In the genomic region with DNA sequence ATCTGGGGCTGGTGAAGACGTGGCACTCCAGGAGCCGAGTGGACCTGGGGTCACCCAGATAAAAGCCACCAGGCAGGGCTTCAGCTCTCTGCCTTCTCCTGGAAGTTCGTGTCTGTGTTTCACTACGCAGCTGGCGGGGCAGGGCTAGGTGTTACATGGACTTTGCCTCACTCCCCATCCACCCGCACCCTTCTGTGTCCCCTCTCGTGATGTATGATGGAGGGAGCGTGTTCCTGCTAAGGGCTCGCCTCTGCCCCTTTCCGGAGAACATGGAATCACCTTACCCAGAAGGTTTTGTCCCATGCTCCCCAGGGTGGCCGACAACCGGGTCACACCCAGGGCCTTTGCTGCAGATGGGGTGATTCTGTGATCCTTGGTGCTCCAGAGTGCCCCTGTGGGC, we compare ENCODE assay signal across 39 cellular contexts.
"Had no signal": no experiment of that assay in that cellular context is flagged by ENCODE, and none has a peak within 500 bp of the region (broad histone marks: within the 10 kb centered on the region; RNA-seq: fewer than 3 reads in every experiment).

No MANE protein-coding gene starts in this region.

- H3K27ac Mint-ChIP-seq: activated naive CD4-positive, alpha-beta T cell treated with anti-CD3 and anti-CD28 coated beads for 36 hours; activated naive CD4-positive, alpha-beta T cell treated with anti-CD3 and anti-CD28 coated beads, Interleukin-2, amount 10 ng/mL, durations not matched to agents 7 days and 5 days; activated naive CD4-positive, alpha-beta T cell treated with anti-CD3 and anti-CD28 coated beads, Interleukin-2, amount 50 U/mL, for 24 hours; activated naive CD4-positive, alpha-beta T cell treated with anti-CD3 and anti-CD28 coated beads, Interleukin-2, amount 50 U/mL, for 72 hours; activated naive CD8-positive, alpha-beta T cell; activated naive CD8-positive, alpha-beta T cell treated with anti-CD3 and anti-CD28 coated beads for 36 hours; activated naive CD8-positive, alpha-beta T cell treated with anti-CD3 and anti-CD28 coated beads, Interleukin-2, amount 10 ng/mL, durations not matched to agents 7 days and 5 days; activated naive CD8-positive, alpha-beta T cell treated with anti-CD3 and anti-CD28 coated beads, Interleukin-2, amount 50 U/mL, for 24 hours; activated T-cell treated with anti-CD3 and anti-CD28 coated beads, Interleukin-2, amount 50 U/mL, for 24 hours; activated T-cell treated with anti-CD3 and anti-CD28 coated beads, Interleukin-2, amount 50 U/mL, for 72 hours; activated T-helper 1 cell treated with anti-CD3 and anti-CD28 coated beads, Interleukin-12 subunit alpha, Interleukin-12 subunit beta, Interleukin-2, Interleukin-4 antibody, amounts not matched to agents 30 ng/mL and 10 ng/mL and 1 ng/mL, durations not matched to agents 14 hours and 24 hours and 36 hours; activated T-helper 17 cell treated with anti-CD3 and anti-CD28 coated beads, Interleukin-2, amount 50 U/mL, for 72 hours; activated T-helper 2 cell treated with anti-CD3 and anti-CD28 coated beads, Interferon-gamma antibody, Interleukin-2, Interleukin-4, amounts not matched to agents 10 μg/mL and 5 μg/mL and 100 μg/mL, durations not matched to agents 14 hours and 24 hours and 36 hours; brain had no signal

- H3K4me3 Mint-ChIP-seq: activated naive CD4-positive, alpha-beta T cell treated with anti-CD3 and anti-CD28 coated beads for 36 hours; activated naive CD4-positive, alpha-beta T cell treated with anti-CD3 and anti-CD28 coated beads, Interleukin-2, amount 10 ng/mL, durations not matched to agents 7 days and 5 days; activated naive CD4-positive, alpha-beta T cell treated with anti-CD3 and anti-CD28 coated beads, Interleukin-2, amount 50 U/mL, for 24 hours; activated naive CD8-positive, alpha-beta T cell; activated naive CD8-positive, alpha-beta T cell treated with anti-CD3 and anti-CD28 coated beads for 36 hours; activated naive CD8-positive, alpha-beta T cell treated with anti-CD3 and anti-CD28 coated beads, Interleukin-2, amount 10 ng/mL, durations not matched to agents 7 days and 5 days; activated naive CD8-positive, alpha-beta T cell treated with anti-CD3 and anti-CD28 coated beads, Interleukin-2, amount 50 U/mL, for 24 hours; activated T-cell treated with anti-CD3 and anti-CD28 coated beads, Interleukin-2, amount 50 U/mL, for 24 hours; activated T-cell treated with anti-CD3 and anti-CD28 coated beads, Interleukin-2, amount 50 U/mL, for 4 hours; activated T-cell treated with anti-CD3 and anti-CD28 coated beads, Interleukin-2, amount 50 U/mL, for 72 hours; activated T-helper 1 cell treated with anti-CD3 and anti-CD28 coated beads, Interleukin-12 subunit alpha, Interleukin-12 subunit beta, Interleukin-2, Interleukin-4 antibody, amounts not matched to agents 30 ng/mL and 10 ng/mL and 1 ng/mL, durations not matched to agents 14 hours and 24 hours and 36 hours; activated T-helper 17 cell treated with anti-CD3 and anti-CD28 coated beads, Interleukin-2, amount 50 U/mL, for 72 hours; brain; central memory CD8-positive, alpha-beta T cell had no signal

- H3K4me3 ChIP-seq: adrenal gland, ascending aorta, body of pancreas, breast epithelium, cardiac muscle cell had no signal

- FAIRE-seq: astrocyte, bronchial epithelial cell had no signal

- ATAC-seq: activated naive CD4-positive, alpha-beta T cell treated with anti-CD3 and anti-CD28 coated beads, Interleukin-2, amount 50 U/mL, for 72 hours; activated naive CD8-positive, alpha-beta T cell treated with anti-CD3 and anti-CD28 coated beads, Interleukin-2, amount 50 U/mL, for 24 hours; activated T-cell treated with anti-CD3 and anti-CD28 coated beads, Interleukin-2, amount 50 U/mL, for 4 hours; activated T-cell treated with anti-CD3 and anti-CD28 coated beads, Interleukin-2, amount 50 U/mL, for 72 hours; activated T-helper 17 cell treated with anti-CD3 and anti-CD28 coated beads, Interleukin-2, amount 50 U/mL, for 72 hours; body of pancreas had no signal

- DNase-seq: activated effector memory CD4-positive, alpha-beta T cell treated with anti-CD3 and anti-CD28 coated beads, Interleukin-2, amount 50 U/mL, for 16 hours; activated effector memory CD4-positive, alpha-beta T cell treated with Interleukin-2 at 50 U/mL for 16 hours; activated gamma-delta T cell; activated gamma-delta T cell treated with Interleukin-2 at 50 U/mL for 16 hours; activated naive CD4-positive, alpha-beta T cell; activated naive CD4-positive, alpha-beta T cell treated with anti-CD3 and anti-CD28 coated beads for 36 hours; activated naive CD4-positive, alpha-beta T cell treated with anti-CD3 and anti-CD28 coated beads, Interleukin-2, amount 10 ng/mL, durations not matched to agents 7 days and 5 days; activated naive CD4-positive, alpha-beta T cell treated with anti-CD3 and anti-CD28 coated beads, Interleukin-2, amount 50 U/mL, for 16 hours; activated naive CD4-positive, alpha-beta T cell treated with Interleukin-2 at 50 U/mL for 16 hours; activated naive CD8-positive, alpha-beta T cell treated with anti-CD3 and anti-CD28 coated beads for 36 hours; activated naive CD8-positive, alpha-beta T cell treated with anti-CD3 and anti-CD28 coated beads, Interleukin-2, amount 10 ng/mL, durations not matched to agents 7 days and 5 days; activated naive CD8-positive, alpha-beta T cell treated with anti-CD3 and anti-CD28 coated beads, Interleukin-2, amount 50 U/mL, for 24 hours; activated T-cell treated with anti-CD3 and anti-CD28 coated beads, Interleukin-2, amount 50 U/mL, for 24 hours; activated T-cell treated with anti-CD3 and anti-CD28 coated beads, Interleukin-2, amount 50 U/mL, for 4 hours; activated T-cell treated with anti-CD3 and anti-CD28 coated beads, Interleukin-2, amount 50 U/mL, for 48 hours; activated T-cell treated with anti-CD3 and anti-CD28 coated beads, Interleukin-2, amount 50 U/mL, for 72 hours; adrenal gland; amniotic stem cell; amygdala; anterior cingulate cortex; aorta; body of pancreas; brain microvascular endothelial cell; caudate nucleus; central memory CD4-positive, alpha-beta T cell; cerebellar nuclear complex had no signal

- H3K4me1 ChIP-seq: adrenal gland, ascending aorta, body of pancreas, breast epithelium had no signal

- H3K4me1 Mint-ChIP-seq: activated naive CD4-positive, alpha-beta T cell treated with anti-CD3 and anti-CD28 coated beads, Interleukin-2, amount 10 ng/mL, durations not matched to agents 7 days and 5 days; activated naive CD4-positive, alpha-beta T cell treated with anti-CD3 and anti-CD28 coated beads, Interleukin-2, amount 50 U/mL, for 24 hours; activated naive CD8-positive, alpha-beta T cell treated with anti-CD3 and anti-CD28 coated beads for 36 hours; activated naive CD8-positive, alpha-beta T cell treated with anti-CD3 and anti-CD28 coated beads, Interleukin-2, amount 10 ng/mL, durations not matched to agents 7 days and 5 days; activated naive CD8-positive, alpha-beta T cell treated with anti-CD3 and anti-CD28 coated beads, Interleukin-2, amount 50 U/mL, for 24 hours; activated T-helper 17 cell treated with anti-CD3 and anti-CD28 coated beads, Interleukin-2, amount 50 U/mL, for 72 hours; central memory CD8-positive, alpha-beta T cell had no signal

- H3K27ac ChIP-seq: adrenal gland, ascending aorta, body of pancreas, brain microvascular endothelial cell, breast epithelium, cardiac muscle cell had no signal

- H3K36me3 Mint-ChIP-seq: activated naive CD4-positive, alpha-beta T cell treated with anti-CD3 and anti-CD28 coated beads, Interleukin-2, amount 10 ng/mL, durations not matched to agents 7 days and 5 days; activated naive CD8-positive, alpha-beta T cell; activated naive CD8-positive, alpha-beta T cell treated with anti-CD3 and anti-CD28 coated beads, Interleukin-2, amount 10 ng/mL, durations not matched to agents 7 days and 5 days had no signal

- H3K36me3 ChIP-seq: adrenal gland, ascending aorta, brain microvascular endothelial cell, breast epithelium, cardiac muscle cell had no signal

- H3K27me3 ChIP-seq: adrenal gland, ascending aorta, body of pancreas, brain microvascular endothelial cell, breast epithelium, cardiac muscle cell had no signal

- H3K27me3 Mint-ChIP-seq: activated naive CD4-positive, alpha-beta T cell treated with anti-CD3 and anti-CD28 coated beads, Interleukin-2, amount 10 ng/mL, durations not matched to agents 7 days and 5 days; activated naive CD4-positive, alpha-beta T cell treated with anti-CD3 and anti-CD28 coated beads, Interleukin-2, amount 50 U/mL, for 24 hours; activated naive CD8-positive, alpha-beta T cell; activated naive CD8-positive, alpha-beta T cell treated with anti-CD3 and anti-CD28 coated beads for 36 hours; activated naive CD8-positive, alpha-beta T cell treated with anti-CD3 and anti-CD28 coated beads, Interleukin-2, amount 10 ng/mL, durations not matched to agents 7 days and 5 days; activated naive CD8-positive, alpha-beta T cell treated with anti-CD3 and anti-CD28 coated beads, Interleukin-2, amount 50 U/mL, for 24 hours; activated T-cell treated with anti-CD3 and anti-CD28 coated beads, Interleukin-2, amount 50 U/mL, for 24 hours; activated T-helper 17 cell treated with anti-CD3 and anti-CD28 coated beads, Interleukin-2, amount 50 U/mL, for 72 hours; brain; central memory CD8-positive, alpha-beta T cell had no signal
